ENCODE assay signal across 8 cellular contexts in genomic region chr15:35673093-35673573, GRCh38.
DNase-seq lines count a peak whose midpoint lies in the region; ATAC-seq and TF ChIP-seq lines count a peak whose summit lies in the region.

No MANE protein-coding gene starts in this region.

- H3K27me3 ChIP-seq in CD4-positive, alpha-beta T cell (ENCODE audit: control insufficient read depth, insufficient read depth, low read length) = no peaks in the 10 kb centered on the region
- no peaks in the 10 kb centered on the region for H3K27me3 ChIP-seq in esophagus squamous epithelium

- no peak for TF ChIP-seq CTCF in CD4-positive, alpha-beta T cell (IDR thresholded peaks at IDR 0.05)
- no peak for TF ChIP-seq CTCF in esophagus squamous epithelium (IDR thresholded peaks at IDR 0.05)

- no peak overlapping the region for H3K27ac Mint-ChIP-seq in CD4-positive, alpha-beta T cell
- H3K27ac Mint-ChIP-seq in T-helper 17 cell (peak overlapping the region; percentile 25), immature natural killer cell (peak overlapping the region in 1 of 6 donors; percentile 73)

- WGBS in esophagus squamous epithelium, 2 donors = 52 to 74% methylated on average over 8 of the region's 8 CpGs

- CTCF ChIA-PET in CD4-positive, alpha-beta T cell (lab: Charles Lee) = no interaction called here

- no peaks in the 10 kb centered on the region for H3K36me3 Mint-ChIP-seq in CD4-positive, alpha-beta T cell (ENCODE audit: low read depth)
- H3K36me3 Mint-ChIP-seq in T-helper 17 cell (ENCODE audit: low read depth) (peaks cover 2% of the 10 kb centered on the region), immature natural killer cell (no peaks in the 10 kb centered on the region)

- H3K36me3 ChIP-seq in esophagus squamous epithelium = no peaks in the 10 kb centered on the region

- H3K27ac ChIP-seq in CD4-positive, alpha-beta T cell (ENCODE audit: low read depth, low read length) = no peak overlapping the region
- peak overlapping the region in 1 of 4 donors; percentile 50 for H3K27ac ChIP-seq in esophagus squamous epithelium

- no peak for TF ChIP-seq POLR2A in esophagus squamous epithelium (IDR thresholded peaks at IDR 0.05)

- H3K4me1 ChIP-seq in esophagus squamous epithelium = peaks cover 0 to 18% (median 0%) of the 10 kb centered on the region in 3 donors

- H3K4me3 Mint-ChIP-seq in CD4-positive, alpha-beta T cell = peak overlapping the region; percentile 2
- H3K4me3 Mint-ChIP-seq in T-helper 17 cell = peak overlapping the region; percentile 85
- H3K4me3 Mint-ChIP-seq in immature natural killer cell = peak overlapping the region; percentile 4 to 74 (median 23)

- H3K4me3 ChIP-seq in esophagus squamous epithelium = peak overlapping the region in 1 of 4 donors; percentile 13

- no peak for DNase-seq in CD4-positive, alpha-beta T cell
- DNase-seq in T-helper 17 cell (no peak), immature natural killer cell (no peak), AML-193 (lab: John Stamatoyannopoulos, UW) (no peak), esophagus squamous epithelium (lab: John Stamatoyannopoulos, UW) (no peak), COR-L47 (lab: John Stamatoyannopoulos, UW) (no peak)
- no peak for DNase-seq in activated effector memory CD4-positive, alpha-beta T cell treated with Interleukin-2 at 50 U/mL for 16 hours

- H3K4me1 Mint-ChIP-seq in CD4-positive, alpha-beta T cell (ENCODE audit: low read depth) = peaks cover 9% of the 10 kb centered on the region
- H3K4me1 Mint-ChIP-seq in T-helper 17 cell (peaks cover 6% of the 10 kb centered on the region), immature natural killer cell (peaks cover 6 to 8% of the 10 kb centered on the region in 2 donors)

- H3K9me3 ChIP-seq in CD4-positive, alpha-beta T cell (ENCODE audit: control insufficient read depth, low read length) = no peaks in the 10 kb centered on the region
- H3K9me3 ChIP-seq in T-helper 17 cell (ENCODE audit: control insufficient read depth, low read length, poor library complexity, severe bottlenecking) (no peaks in the 10 kb centered on the region), esophagus squamous epithelium (no peaks in the 10 kb centered on the region)

- no peaks in the 10 kb centered on the region for H3K9me3 Mint-ChIP-seq in CD4-positive, alpha-beta T cell
- peaks cover 0 to 5% (median 0%) of the 10 kb centered on the region in 6 donors for H3K9me3 Mint-ChIP-seq in immature natural killer cell

- H3K27me3 Mint-ChIP-seq in CD4-positive, alpha-beta T cell = peaks cover 8% of the 10 kb centered on the region
- peaks cover 9% of the 10 kb centered on the region for H3K27me3 Mint-ChIP-seq in T-helper 17 cell
- peaks cover 0 to 4% (median 2%) of the 10 kb centered on the region in 3 donors for H3K27me3 Mint-ChIP-seq in immature natural killer cell (ENCODE audit: low read depth in 3 of 3)

- POLR2A ChIA-PET in CD4-positive, alpha-beta T cell (lab: Charles Lee) = no interaction called here

- no peak for ATAC-seq in CD4-positive, alpha-beta T cell (ENCODE audit: poor library complexity)
- ATAC-seq in GM21390 (IDR thresholded peaks at IDR 0.05; ENCODE audit: unreplicated experiment) (peak; percentile 68), T-helper 17 cell (no peak)

- intact Hi-C loops in CD4-positive, alpha-beta T cell (cut with DNase I, micrococcal nuclease) = no loop called here
- intact Hi-C loops in esophagus squamous epithelium (cut with DNase I) = no loop called here

Comparison
In these comparisons a context has a peak if more than half of its experiments do, and no peak if none do; other contexts are left out.
1. H3K4me3 Mint-ChIP-seq: peak in every context shown above with its lines; median percentile 85 in T-helper 17 cell; 23 in immature natural killer cell; 2 in CD4-positive, alpha-beta T cell.